ENCODE assay signal across 13 cellular contexts in genomic region chr3:94647131-94647530, GRCh38.
DNase-seq lines count a peak whose midpoint lies in the region; ATAC-seq and TF ChIP-seq lines count a peak whose summit lies in the region.
"Had no signal": no experiment of that assay in that cellular context is flagged by ENCODE, and none has a peak within 500 bp of the region (broad histone marks: within the 10 kb centered on the region; RNA-seq: fewer than 3 reads in every experiment).

No MANE protein-coding gene starts in this region.

- no peak for TF ChIP-seq CTCF in choroid plexus epithelial cell (conservative IDR thresholded peaks at IDR 0.05; ENCODE audit: low read depth, low read length)
- no peak for TF ChIP-seq CTCF in kidney epithelial cell (IDR thresholded peaks at IDR 0.05; ENCODE audit: insufficient read depth, low read length, poor library complexity, severe bottlenecking)

- H3K4me3 ChIP-seq in choroid plexus epithelial cell (ENCODE audit: low read depth, low read length) = no peak overlapping the region
- H3K4me3 ChIP-seq in kidney epithelial cell (ENCODE audit: low read depth, low read length) = no peak overlapping the region

- ATAC-seq in GM18870 (IDR thresholded peaks at IDR 0.05; ENCODE audit: unreplicated experiment) = no peak
- ATAC-seq: CD8-positive, alpha-beta T cell had no signal

- no peaks in the 10 kb centered on the region for H3K36me3 ChIP-seq in kidney epithelial cell (ENCODE audit: control insufficient read depth, insufficient read depth, low read length)

- H3K27me3 ChIP-seq in kidney epithelial cell (ENCODE audit: control insufficient read depth, insufficient read depth, low read length) = no peaks in the 10 kb centered on the region

- DNase-seq in HT-29 (ENCODE audit: low spot score) (peak; percentile 41), NCI-H69 (lab: John Stamatoyannopoulos, UW) (peak; percentile 9), choroid plexus epithelial cell (ENCODE audit: low read depth) (peak; percentile 9), kidney epithelial cell (ENCODE audit: low read depth) (peak; percentile 21), NCI-H2081 treated with DMSO at 0.1 percent for 48 hours (lab: John Stamatoyannopoulos, UW) (no peak), HuH-7 (ENCODE audit: low spot score) (no peak)
- DNase-seq: CD8-positive, alpha-beta T cell; HCEC 1CT; NCI-H1436; NCI-H2029 treated with DMSO at 0.1 percent for 48 hours; NCI-H526 treated with DMSO at 0.1 percent for 48 hours; SHP77 had no signal

Comparison
In these comparisons a context has a peak if more than half of its experiments do, and no peak if none do; other contexts are left out.
1. DNase-seq: peak in HT-29 (single experiment), NCI-H69 (single experiment), choroid plexus epithelial cell (single experiment) and kidney epithelial cell (single experiment); none in NCI-H2081 treated with DMSO at 0.1 percent for 48 hours (single experiment) and HuH-7 (single experiment).